8 cellular contexts compared by ENCODE assay signal in the genomic region with DNA sequence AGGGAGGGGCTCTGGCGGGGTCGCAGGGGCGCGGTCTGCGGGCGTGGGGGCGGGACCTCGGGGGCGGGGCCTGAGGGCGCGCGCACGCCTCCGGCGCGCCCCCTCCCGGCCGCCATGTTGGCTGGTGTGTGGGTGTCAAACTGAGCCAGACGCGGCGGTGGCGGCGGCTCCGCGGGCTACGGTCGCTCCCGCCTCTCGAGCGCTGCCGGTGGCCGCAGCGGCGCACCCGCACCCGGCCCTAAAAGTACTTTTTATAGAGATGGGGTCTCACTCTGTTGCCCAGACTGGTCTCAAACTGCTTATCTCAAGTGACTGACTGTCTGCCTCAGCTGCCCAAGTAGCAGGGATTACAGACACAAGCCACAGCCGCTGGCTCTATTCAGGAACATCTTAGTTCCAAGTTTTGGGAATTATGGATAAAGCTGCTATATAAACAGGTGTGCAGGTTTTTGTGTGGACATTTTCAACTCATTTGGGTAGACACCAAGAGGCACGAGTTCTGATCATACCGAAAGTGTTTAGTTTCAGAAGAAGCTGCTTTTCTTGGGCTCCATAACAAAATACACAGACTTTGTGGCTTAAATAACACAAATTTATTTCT. TPM values are rescaled to one million over a fixed set of nuclear protein-coding genes. Genes with fewer than 3 reads are reported as not detected.
DNase-seq lines count a peak whose midpoint lies in the region; ATAC-seq, FAIRE-seq and TF ChIP-seq lines count a peak whose summit lies in the region.
"Not testable (repeated sequence)": the region's sequence is repeated elsewhere in the genome, so short reads cannot be mapped to it uniquely, and the experiment has no call there.

No MANE protein-coding gene starts in this region.

- not testable (repeated sequence) for FAIRE-seq in H1 (lab: Jason Lieb, UNC)

- H3K9me3 ChIP-seq in OCI-LY7 (ENCODE audit: low read length); H1 (ENCODE audit: insufficient read depth in 2 of 2, low read depth in 1 of 2, low read length in 1 of 2); lung (ENCODE audit: control insufficient read depth in 2 of 2, insufficient read depth in 1 of 2, low read length in 1 of 2): not testable (repeated sequence)

- POLR2A ChIA-PET in AG04449 (lab: Yijun Ruan, JAX); OCI-LY7 (lab: Charles Lee); H1 (lab: Charles Lee; ENCODE audit: partially characterized antibody): not testable (repeated sequence)

- not testable (repeated sequence) for H2BK15ac ChIP-seq in H1 (ENCODE audit: low read length)

- not testable (repeated sequence) for H3K23me2 ChIP-seq in H1 (ENCODE audit: low read depth, low read length)

- H3K9ac ChIP-seq in H1 (replicated peaks in 1 of 4; ENCODE audit: extremely low read depth in 1 of 4, low read depth in 3 of 4, low read length in 3 of 4), result peak overlapping the region in 3 of 4 experiments; percentile 13 to 54 (median 37); a peak in 3 of 7 replicates

- H3K79me1 ChIP-seq in H1 (ENCODE audit: low read depth, low read length), result not testable (repeated sequence)

- H4K5ac ChIP-seq in H1 (ENCODE audit: insufficient read length, low read depth, low read length), result not testable (repeated sequence)

- H3K9me2 ChIP-seq in OCI-LY7 (ENCODE audit: insufficient read depth, low read length), result not testable (repeated sequence)

- TSS peak; percentile 92 for BruUV-seq in OCI-LY7 (replicated peaks; lab: Mats Ljungman, UMichigan)

- not testable (repeated sequence) for DNase-seq in AG04449 (ENCODE audit: low read depth, low spot score)
- DNase-seq in OCI-LY7 (ENCODE audit: low spot score), result peak; percentile 74
- peak; percentile 49 for DNase-seq in activated T-cell treated with anti-CD3 and anti-CD28 coated beads for 48 hours (ENCODE audit: low read depth)
- DNase-seq in H1 (ENCODE audit: low read depth in 1 of 2, low spot score in 2 of 2), result peak; percentile 3 to 77
- peak; percentile 56 for DNase-seq in lung (ENCODE audit: low spot score)
- peak; percentile 55 for DNase-seq in stimulated activated CD4-positive, alpha-beta T cell treated with anti-CD3 and anti-CD28 coated beads, Interleukin-12 subunit alpha, Interleukin-12 subunit beta, amount 100 ng/mL, for 4 hours

- peak overlapping the region; percentile 83 for H3K27ac ChIP-seq in OCI-LY7 (ENCODE audit: low read depth, low read length, poor library complexity, severe bottlenecking)
- not testable (repeated sequence) for H3K27ac ChIP-seq in H1 (ENCODE audit: low read depth, low read length)
- H3K27ac ChIP-seq in lung (ENCODE audit: low read depth in 1 of 2, low read length in 1 of 2), result peak overlapping the region; percentile 47 to 82

- peak in 1 of 2 experiments; percentile 31; a peak in 1 of 4 replicates for TF ChIP-seq RAD21 in H1 (IDR thresholded peaks at IDR 0.05 in 1 of 2, conservative IDR thresholded peaks at IDR 0.05 in 1 of 2; ENCODE audit: low read depth in 2 of 2, low read length in 2 of 2)

- H2BK20ac ChIP-seq in H1 (ENCODE audit: low read length), result not testable (repeated sequence)

- WGBS in H1 (ENCODE audit: extremely low coverage in 1 of 2, insufficient coverage in 1 of 2, insufficient read length in 1 of 2, insufficient replicate concordance in 2 of 2, low coverage in 1 of 2, low lambda C conversion rate in 2 of 2, missing lambda C conversion rate in 1 of 2), 2 experiments, result 4% methylated on average over 8 of the region's 39 CpGs; no CpG with 5 or more reads in 1 of the 2 experiments
- WGBS in lung, 2 donors, result 0 to 1% methylated on average over 35 to 38 of the region's 39 CpGs

- not testable (repeated sequence) for TF ChIP-seq EP300 in H1 (IDR thresholded peaks at IDR 0.05; ENCODE audit: borderline replicate concordance in 1 of 2, low read depth in 2 of 2, low read length in 2 of 2)

- H3K18ac ChIP-seq in H1 (ENCODE audit: extremely low read depth, low read length), result not testable (repeated sequence)

- H3K23ac ChIP-seq in H1 (ENCODE audit: insufficient read length), result not testable (repeated sequence)

- TF ChIP-seq CTCF in AG04449 (IDR thresholded peaks at IDR 0.05; ENCODE audit: insufficient read depth, low read length, missing control alignments); lung (IDR thresholded peaks at IDR 0.05; ENCODE audit: control extremely low read depth, extremely low read depth): not testable (repeated sequence)
- peak; percentile 42; the same call in 1 of the 2 replicates for TF ChIP-seq CTCF in OCI-LY7 (conservative IDR thresholded peaks at IDR 0.05; ENCODE audit: low read length)
- peak; percentile 3 to 37 (median 12) for TF ChIP-seq CTCF in H1 (IDR thresholded peaks at IDR 0.05; ENCODE audit: control extremely low read depth in 1 of 3, insufficient read depth in 1 of 3, low read depth in 1 of 3, low read length in 3 of 3)

- not testable (repeated sequence) for H3K56ac ChIP-seq in H1 (replicated peaks; ENCODE audit: insufficient read length, low read depth, low read length)

- not testable (repeated sequence) for H4K20me1 ChIP-seq in OCI-LY7 (ENCODE audit: insufficient read depth, low read length); H1 (replicated peaks in 1 of 2; ENCODE audit: control insufficient read depth in 1 of 2, insufficient read depth in 2 of 2, low read length in 2 of 2)

- H2BK5ac ChIP-seq in H1 (ENCODE audit: low read depth, low read length), result not testable (repeated sequence)

- CTCF ChIA-PET in AG04449 (lab: Yijun Ruan, JAX); OCI-LY7 (lab: Charles Lee; ENCODE audit: unreplicated experiment); H1 (lab: Charles Lee; ENCODE audit: partially characterized antibody): not testable (repeated sequence)

- ATAC-seq in GM18907 (IDR thresholded peaks at IDR 0.05; ENCODE audit: unreplicated experiment) (peak; percentile 81), HG02943 (IDR thresholded peaks at IDR 0.05; ENCODE audit: low read depth, unreplicated experiment) (peak; percentile 81), lung (ENCODE audit: insufficient read depth, low FRiP score) (peak; percentile 87)

- H2AFZ ChIP-seq in OCI-LY7 (ENCODE audit: low read length); H1 (ENCODE audit: low read length): not testable (repeated sequence)

- peak overlapping the region; percentile 37 for H3K4me3 ChIP-seq in AG04449 (ENCODE audit: low read depth, low read length)
- H3K4me3 ChIP-seq in OCI-LY7 (ENCODE audit: low read depth, low read length, poor library complexity, severe bottlenecking), result peak overlapping the region; percentile 64
- peak overlapping the region in 2 of 4 experiments; percentile 22 to 52; a peak in 3 of 8 replicates for H3K4me3 ChIP-seq in H1 (ENCODE audit: extremely low read depth in 1 of 4, insufficient read depth in 2 of 4, low read depth in 3 of 4, low read length in 4 of 4)
- not testable (repeated sequence) for H3K4me3 ChIP-seq in lung

- not testable (repeated sequence) for H3K27me3 ChIP-seq in H1 (replicated peaks in 1 of 4; ENCODE audit: control insufficient read depth in 3 of 4, extremely low read depth in 1 of 4, insufficient read depth in 3 of 4, low read length in 3 of 4); lung (ENCODE audit: control insufficient read depth, insufficient read depth)

- H3K36me3 ChIP-seq in OCI-LY7 (ENCODE audit: insufficient read depth, low read length); H1 (ENCODE audit: control insufficient read depth in 2 of 4, insufficient read depth in 4 of 4, low read length in 3 of 4); lung (ENCODE audit: control insufficient read depth in 2 of 2, insufficient read depth in 2 of 2, low read length in 2 of 2): not testable (repeated sequence)

- H3K14ac ChIP-seq in H1 (ENCODE audit: insufficient read length), result not testable (repeated sequence)

- not testable (repeated sequence) for H2BK120ac ChIP-seq in H1 (replicated peaks; ENCODE audit: low read depth, low read length)

- H3K79me2 ChIP-seq in OCI-LY7 (ENCODE audit: insufficient read depth, low read depth, low read length); H1 (ENCODE audit: control insufficient read depth in 1 of 2, insufficient read depth in 2 of 2, low read length in 2 of 2): not testable (repeated sequence)

- not testable (repeated sequence) for H2BK12ac ChIP-seq in H1 (ENCODE audit: low read depth, low read length)

- not testable (repeated sequence) for TF ChIP-seq POLR2A in H1 (IDR thresholded peaks at IDR 0.05; ENCODE audit: control extremely low read depth in 1 of 2, low read depth in 2 of 2, low read length in 2 of 2)

- H3K4ac ChIP-seq in H1 (replicated peaks; ENCODE audit: insufficient read length, low read depth, low read length), result not testable (repeated sequence)

- not testable (repeated sequence) for H3K4me1 ChIP-seq in OCI-LY7 (ENCODE audit: insufficient read depth, low read length, poor library complexity, severe bottlenecking); H1 (replicated peaks in 1 of 4; ENCODE audit: control insufficient read depth in 3 of 4, insufficient read depth in 4 of 4, low read length in 3 of 4); lung (ENCODE audit: control insufficient read depth in 2 of 2, insufficient read depth in 2 of 2, low read length in 2 of 2)

- intact Hi-C loops in OCI-LY7 (cut with micrococcal nuclease; ENCODE audit: unreplicated experiment), result not testable (repeated sequence)

- H3K4me2 ChIP-seq in OCI-LY7 (ENCODE audit: low read length) (peak overlapping the region; percentile 75), H1 (ENCODE audit: insufficient read depth in 1 of 2, low read depth in 2 of 2, low read length in 2 of 2) (peak overlapping the region; percentile 60 to 61)

- not testable (repeated sequence) for H4K8ac ChIP-seq in H1 (ENCODE audit: extremely low read depth, insufficient read depth, low read length)

- H2AK5ac ChIP-seq in H1 (ENCODE audit: low read depth, low read length), result not testable (repeated sequence)

- H4K91ac ChIP-seq in H1 (replicated peaks; ENCODE audit: insufficient read length, low read length), result not testable (repeated sequence)

RNA-seq across cellular contexts. Expression of a gene that starts 16.2 kb away (rescaled TPM):
- 121 and 138 TPM in 2 replicates for total RNA-seq in OCI-LY7 (2014; rRNA removed; shearing (Covaris generic))
- 209 and 261 TPM in 2 replicates for total RNA-seq in OCI-LY7 (2022)
- not detected in 2 replicates for total RNA-seq in H1 (2021; fragmentation: NEBNext Ultra II Directional; extraction: Animal tissue kit (Norgen Biotek cat#: 25700))
- polyA plus RNA-seq in H1 (2011; rRNA removed), result 0.15 and 0.24 TPM in 2 replicates
- polyA plus RNA-seq in H1 (2011; cell fraction: cytosol; rRNA removed), result 0.37 TPM
- 0.43 TPM for polyA plus RNA-seq in H1 (2011; cell fraction: nucleus; rRNA removed)
- polyA plus RNA-seq in H1 (2012, experiment 1 of 2), result 0.43 to 0.56 TPM (median 0.52 TPM) in 3 of 4 replicates, not detected in the other
- polyA plus RNA-seq in H1 (2012, experiment 2 of 2), result not detected
- 0.22 TPM for polyA plus RNA-seq in H1 (2013, experiment 1 of 2)
- 0.06 TPM for polyA plus RNA-seq in H1 (2013, experiment 2 of 2)
- polyA minus RNA-seq in H1 (2011; rRNA and poly(A)+ RNA removed), result 0.63 and 1.6 TPM in 2 replicates
- not detected for polyA minus RNA-seq in H1 (2011; cell fraction: cytosol; rRNA and poly(A)+ RNA removed)
- polyA minus RNA-seq in H1 (2011; cell fraction: nucleus; rRNA and poly(A)+ RNA removed), result 1.2 TPM
- 1 to 10 TPM; 3.9 to 8.1 TPM for total RNA-seq in lung
- 1 to 10 TPM; 4.3 to 6.1 TPM for polyA plus RNA-seq in lung

Comparison
In these comparisons a context has a peak if more than half of its experiments do, and no peak if none do; other contexts are left out.
1. RNA of a gene that starts 16.2 kb away (total RNA-seq): 121 to 261 TPM in OCI-LY7; 3.9 to 8.1 TPM in lung and not detected in H1; every median in the first group is over 10 times any median in the second.
2. Peak in every context shown above with its lines, with median percentiles within 50 percentile points of each other: ATAC-seq.